Comparison of ENCODE assay signal across 8 cellular contexts in genomic region chr20:56392282-56393132, GRCh38. TPM values are rescaled to one million over a fixed set of nuclear protein-coding genes. Genes with fewer than 3 reads are reported as not detected.
DNase-seq lines count a peak whose midpoint lies in the region; TF ChIP-seq lines count a peak whose summit lies in the region.

CSTF1 (plus strand) TSS chr20:56392645; CDS start chr20:56395553, 2,908 bp downstream.

- peak within 1 kb of the TSS; percentile 1 for H2BK5ac ChIP-seq in H9 (ENCODE audit: insufficient read length, low read length)

- peak within 1 kb of the TSS; percentile 30 for H3K56ac ChIP-seq in H9 (ENCODE audit: insufficient read length, low read depth, low read length)

- peaks cover 23 to 28% of the 10 kb centered on the region in 2 experiments for H3K4me1 Mint-ChIP-seq in H9

- H3K36me3 Mint-ChIP-seq in H9 (ENCODE audit: insufficient read depth in 1 of 3, low read depth in 3 of 3): peaks cover 40 to 65% (median 50%) of the 10 kb centered on the region in 3 experiments; a peak in 6 of 7 replicates

- no peak within 1 kb of the TSS for H4K91ac ChIP-seq in H9 (ENCODE audit: insufficient read length, low read depth, low read length)

- H2AK5ac ChIP-seq in H9 (ENCODE audit: insufficient read length, low read length): no peak within 1 kb of the TSS

- H4K20me1 ChIP-seq in H9 (ENCODE audit: control insufficient read depth, insufficient read depth, insufficient read length): no peaks in the 10 kb centered on the region
- H4K20me1 ChIP-seq in neural cell (ENCODE audit: insufficient read depth): no peaks in the 10 kb centered on the region

- H3K36me3 ChIP-seq in MG63 (peaks cover 80% of the 10 kb centered on the region), neural cell (ENCODE audit: insufficient read depth, low read length) (peaks cover 10% of the 10 kb centered on the region), stomach smooth muscle (ENCODE audit: control insufficient read depth in 2 of 2, insufficient read depth in 2 of 2, low read length in 2 of 2) (peaks cover 15 to 18% of the 10 kb centered on the region in 2 donors)

- H3K4me1 ChIP-seq in H9 (ENCODE audit: insufficient read depth, low read length) (no peaks in the 10 kb centered on the region), stomach smooth muscle (ENCODE audit: control insufficient read depth, insufficient read depth, low read length) (peaks cover 15% of the 10 kb centered on the region)

- H3K4me3 ChIP-seq in MG63 (peak within 1 kb of the TSS; percentile 78), neural cell (ENCODE audit: low read length) (peak within 1 kb of the TSS; percentile 87), stomach smooth muscle (ENCODE audit: low read length in 2 of 2) (peak within 1 kb of the TSS; percentile 99)

- no peak for TF ChIP-seq CTCF in H9 (conservative IDR thresholded peaks at IDR 0.05)
- no peak for TF ChIP-seq CTCF in neural cell (IDR thresholded peaks at IDR 0.05; ENCODE audit: poor library complexity, severe bottlenecking)

- no peaks in the 10 kb centered on the region for H3K9me3 Mint-ChIP-seq in H9

- H3K79me1 ChIP-seq in H9 (ENCODE audit: insufficient read depth, low read depth, low read length, poor library complexity, severe bottlenecking): peaks cover 19% of the 10 kb centered on the region

- H2AFZ ChIP-seq in H9 (ENCODE audit: low read length) (no peak within 1 kb of the TSS), neural cell (ENCODE audit: low read depth, low read length) (peak within 1 kb of the TSS; percentile 85)

- no peak within 1 kb of the TSS; the same call in 1 of the 2 replicates for H3K4ac ChIP-seq in H9 (ENCODE audit: low read depth, low read length)

- TF ChIP-seq RAD21 in neural cell (conservative IDR thresholded peaks at IDR 0.05): peak; percentile 34

- WGBS in H9 (ENCODE audit: extremely low coverage, insufficient read length, low lambda C conversion rate): no CpG with 5 or more reads among the region's 57 CpGs

- H2BK12ac ChIP-seq in H9 (ENCODE audit: insufficient read length, low read depth, low read length): no peak within 1 kb of the TSS

- H3K23ac ChIP-seq in H9 (ENCODE audit: insufficient read length, low read depth, low read length): no peak within 1 kb of the TSS

- DNase-seq in ELF-1 (ENCODE audit: low read depth, low spot score) (peak; percentile 100), H9 (peak; percentile 99), MG63 (peak; percentile 100), SHP77 treated with DMSO at 0.1 percent for 48 hours (lab: John Stamatoyannopoulos, UW) (peak; percentile 100), fibroblast of the conjunctiva (ENCODE audit: low read depth) (peak; percentile 100)
- peak; percentile 100 for DNase-seq in activated effector memory CD4-positive, alpha-beta T cell treated with anti-CD3 and anti-CD28 coated beads, Interleukin-2, amount 50 U/mL, for 16 hours

- H3K27me3 ChIP-seq in H9 (ENCODE audit: insufficient read depth, low read length): no peaks in the 10 kb centered on the region
- H3K27me3 ChIP-seq in MG63: no peaks in the 10 kb centered on the region
- H3K27me3 ChIP-seq in neural cell (ENCODE audit: insufficient read depth, low read depth, low read length): no peaks in the 10 kb centered on the region
- no peaks in the 10 kb centered on the region for H3K27me3 ChIP-seq in stomach smooth muscle (ENCODE audit: control insufficient read depth in 1 of 2, insufficient read depth in 2 of 2, low read length in 2 of 2)

- peak within 1 kb of the TSS; percentile 98 for H3K9ac ChIP-seq in H9 (ENCODE audit: extremely low read depth, insufficient read length, low read length)
- peak within 1 kb of the TSS; percentile 80 for H3K9ac ChIP-seq in neural cell (ENCODE audit: low read length)
- peak within 1 kb of the TSS; percentile 95 to 98 for H3K9ac ChIP-seq in stomach smooth muscle (ENCODE audit: low read length in 2 of 2)

- H3K27me3 Mint-ChIP-seq in H9 (ENCODE audit: low read depth): no peaks in the 10 kb centered on the region

- no peak within 1 kb of the TSS for H2BK15ac ChIP-seq in H9 (ENCODE audit: low read depth, low read length)

- H3K79me2 ChIP-seq in H9 (ENCODE audit: insufficient read depth, low read length): peaks cover 32% of the 10 kb centered on the region; the same call in 1 of the 2 replicates
- H3K79me2 ChIP-seq in neural cell (replicated peaks; ENCODE audit: insufficient read depth, low read length): peaks cover 33% of the 10 kb centered on the region

- no peaks in the 10 kb centered on the region for H3F3A ChIP-seq in neural cell (ENCODE audit: insufficient read depth, low read length, poor library complexity, severe bottlenecking)

- H3K4me3 Mint-ChIP-seq in H9: no peak within 1 kb of the TSS

- H3K9me3 ChIP-seq in H9 (ENCODE audit: control insufficient read depth, low read depth, low read length) (no peaks in the 10 kb centered on the region), MG63 (no peaks in the 10 kb centered on the region), neural cell (ENCODE audit: low read length) (no peaks in the 10 kb centered on the region), stomach smooth muscle (ENCODE audit: control insufficient read depth in 2 of 2, low read length in 2 of 2) (no peaks in the 10 kb centered on the region)

- H4K5ac ChIP-seq in H9 (ENCODE audit: insufficient read length, low read depth, low read length): peak within 1 kb of the TSS; percentile 2

- H3K18ac ChIP-seq in H9 (ENCODE audit: insufficient read length, low read depth, low read length): peak within 1 kb of the TSS; percentile 88

- no peak within 1 kb of the TSS for H4K8ac ChIP-seq in H9 (replicated peaks; ENCODE audit: insufficient read length, low read depth, low read length)

- H2BK120ac ChIP-seq in H9 (ENCODE audit: low read depth, low read length, poor library complexity, severe bottlenecking): peak within 1 kb of the TSS; percentile 39

- H3K9me2 ChIP-seq in neural cell (ENCODE audit: insufficient read depth, low read length): no peaks in the 10 kb centered on the region

- peak within 1 kb of the TSS; percentile 95 for H3K14ac ChIP-seq in H9 (ENCODE audit: insufficient read depth, low read length)

- H3K4me2 ChIP-seq in H9 (ENCODE audit: insufficient read depth, insufficient read length, low read length) (peak within 1 kb of the TSS; percentile 96), neural cell (ENCODE audit: low read length) (peak within 1 kb of the TSS; percentile 71)

- H2BK20ac ChIP-seq in H9 (ENCODE audit: low read depth, low read length, poor library complexity, severe bottlenecking): no peak within 1 kb of the TSS

- H3K23me2 ChIP-seq in H9 (ENCODE audit: insufficient read length, low read depth, low read length, poor library complexity, severe bottlenecking): peaks cover 6% of the 10 kb centered on the region

- peak; percentile 79 for TF ChIP-seq EP300 in neural cell (conservative IDR thresholded peaks at IDR 0.05; ENCODE audit: poor library complexity, severe bottlenecking)

- H3K27ac Mint-ChIP-seq in H9: peak within 1 kb of the TSS in 1 of 3 experiments; percentile 73; a peak in 5 of 7 replicates

- H3K27ac ChIP-seq in H9 (ENCODE audit: insufficient read length, low read depth, low read length) (peak within 1 kb of the TSS; percentile 47), neural cell (ENCODE audit: low read length) (peak within 1 kb of the TSS; percentile 86), stomach smooth muscle (ENCODE audit: low read length) (peak within 1 kb of the TSS; percentile 90)

- no peak within 1 kb of the TSS for H3T11ph ChIP-seq in H9 (ENCODE audit: low read length)

TF ChIP-seq in neural cell, 6 proteins besides CTCF, POLR2A, EP300 and RAD21:
- TF ChIP-seq TAF1 (IDR thresholded peaks at IDR 0.05; ENCODE audit: low read depth) (peak; percentile 72), POLR2AphosphoS5 (IDR thresholded peaks at IDR 0.05) (peak; percentile 79), EZH2 (IDR thresholded peaks at IDR 0.05; ENCODE audit: borderline replicate concordance, insufficient read depth, low read length, poor library complexity, severe bottlenecking) (no peak), MXI1 (conservative IDR thresholded peaks at IDR 0.05; ENCODE audit: poor library complexity, severe bottlenecking) (peak; percentile 94), SMC3 (conservative IDR thresholded peaks at IDR 0.05; ENCODE audit: poor library complexity) (peak; percentile 59), REST (IDR thresholded peaks at IDR 0.05; ENCODE audit: borderline replicate concordance) (no peak)

RNA-seq across cellular contexts. Expression of gene CSTF1, which starts in this region (rescaled TPM):
- 71.7 and 72.9 TPM in 2 replicates for total RNA-seq in H9 (2021)
- total RNA-seq in MG63 (2014; rRNA removed; shearing (Covaris generic); ENCODE audit: low replicate concordance): 68.6 and 135 TPM in 2 replicates
- polyA plus RNA-seq in neural cell: 19.6 and 24.0 TPM in 2 replicates
- polyA minus RNA-seq in neural cell: 42.1 and 47.1 TPM in 2 replicates

Comparison
In these comparisons a context has a peak if more than half of its experiments do, and no peak if none do; other contexts are left out.
1. Peak in every context shown above with its lines: DNase-seq, H3K4me3 ChIP-seq and H3K27ac ChIP-seq.